12 cellular contexts compared by ENCODE assay signal in the genomic region with DNA sequence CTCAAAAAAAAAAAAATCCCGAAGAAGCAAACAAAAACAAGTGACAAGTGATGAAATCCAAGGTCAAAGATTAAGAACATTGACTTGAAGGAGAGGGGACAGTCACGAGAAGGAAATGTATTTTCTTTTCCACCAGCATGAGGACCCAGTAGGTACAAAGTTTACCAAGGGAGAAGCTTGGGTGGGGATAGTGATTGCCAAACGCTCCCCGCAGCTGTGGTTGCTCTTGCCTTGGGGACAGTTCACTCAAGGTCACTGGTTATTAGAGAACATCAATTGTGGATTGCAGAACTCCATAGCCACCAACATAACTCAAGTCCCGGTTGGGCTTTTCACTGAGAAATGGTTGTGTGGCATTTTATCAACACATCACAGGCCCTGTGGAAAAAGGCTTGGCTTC. TPM values are rescaled to one million over a fixed set of nuclear protein-coding genes. Genes with fewer than 3 reads are reported as not detected.
DNase-seq lines count a peak whose midpoint lies in the region; ATAC-seq, FAIRE-seq and TF ChIP-seq lines count a peak whose summit lies in the region.
"Had no signal": no experiment of that assay in that cellular context is flagged by ENCODE, and none has a peak within 500 bp of the region (broad histone marks: within the 10 kb centered on the region; RNA-seq: fewer than 3 reads in every experiment).

No MANE protein-coding gene starts in this region.

- no TSS peak for BruUV-seq in K562 (replicated peaks; lab: Mats Ljungman, UMichigan)

- H3K79me2 ChIP-seq in K562 (ENCODE audit: control insufficient read depth, insufficient read depth, low read length): no peaks in the 10 kb centered on the region

- no peak overlapping the region for H3K27ac ChIP-seq in K562 (ENCODE audit: extremely low read depth, low read depth, low read length)
- no peak overlapping the region for H3K27ac ChIP-seq in lung (ENCODE audit: low read depth in 1 of 2, low read length in 1 of 2)
- peak overlapping the region; percentile 18 for H3K27ac ChIP-seq in upper lobe of right lung

- no peaks in the 10 kb centered on the region for H4K20me1 ChIP-seq in K562 (replicated peaks; ENCODE audit: control insufficient read depth, insufficient read depth, low read length)

- WGBS in K562 (ENCODE audit: insufficient coverage, low coverage, missing lambda C conversion rate): 7% methylated on average over 5 of the region's 5 CpGs
- WGBS in lung, 2 donors: 25 to 32% methylated on average over 5 of the region's 5 CpGs

- FAIRE-seq in K562 (lab: Jason Lieb, UNC): no peak

- H3K4me2 ChIP-seq in K562 (ENCODE audit: insufficient read depth, low read length): no peak overlapping the region

- intact Hi-C loops in K562 (cut with micrococcal nuclease): no loop called here
- intact Hi-C loops in upper lobe of right lung (cut with DNase I): no loop called here

- no peak overlapping the region for H3K4me3 ChIP-seq in K562
- H3K4me3 ChIP-seq in lung: no peak overlapping the region
- no peak overlapping the region for H3K4me3 ChIP-seq in upper lobe of right lung

- CTCF ChIA-PET in K562 (lab: Yijun Ruan, JAX; ENCODE audit: low intra/inter-chr PET ratio): no interaction called here

- no peak for TF ChIP-seq POLR2A in K562 (conservative IDR thresholded peaks at IDR 0.05)

- H3K27me3 ChIP-seq in K562 (ENCODE audit: control insufficient read depth in 2 of 2, insufficient read depth in 2 of 2, low read length in 2 of 2) (no peaks in the 10 kb centered on the region), lung (ENCODE audit: control insufficient read depth, insufficient read depth) (no peaks in the 10 kb centered on the region), upper lobe of right lung (no peaks in the 10 kb centered on the region)

- H3K9me3 ChIP-seq in K562 (replicated peaks; ENCODE audit: control insufficient read depth, insufficient read depth, low read depth, low read length) (no peaks in the 10 kb centered on the region), lung (ENCODE audit: control insufficient read depth in 2 of 2, insufficient read depth in 1 of 2, low read length in 1 of 2) (no peaks in the 10 kb centered on the region), upper lobe of right lung (no peaks in the 10 kb centered on the region)

- TF ChIP-seq RAD21 in K562 (CRISPR knock-in tag; conservative IDR thresholded peaks at IDR 0.05 in 1 of 2, IDR thresholded peaks at IDR 0.05 in 1 of 2): no peak

- POLR2A ChIA-PET in K562 (lab: Yijun Ruan, JAX): interaction anchor here (2.0 kb wide), 1 partner anchor 16 kb away, joined by 4 read pairs; no protein-coding TSS in a partner anchor

- H3K9me1 ChIP-seq in K562 (ENCODE audit: control insufficient read depth, insufficient read depth, low read length): no peaks in the 10 kb centered on the region

- H3K4me1 ChIP-seq in K562 (replicated peaks in 1 of 2; ENCODE audit: control insufficient read depth in 2 of 2, insufficient read depth in 2 of 2, low read length in 2 of 2) (peaks cover 0 to 6% of the 10 kb centered on the region in 2 experiments; a peak in 1 of 5 replicates), lung (ENCODE audit: control insufficient read depth in 2 of 2, insufficient read depth in 2 of 2, low read length in 2 of 2) (peaks cover 0 to 2% of the 10 kb centered on the region in 2 donors), upper lobe of right lung (peaks cover 3% of the 10 kb centered on the region)

- H3K36me3 ChIP-seq in K562 (ENCODE audit: control insufficient read depth, insufficient read depth, low read length) (no peaks in the 10 kb centered on the region), lung (ENCODE audit: control insufficient read depth in 2 of 2, insufficient read depth in 2 of 2, low read length in 2 of 2) (no peaks in the 10 kb centered on the region), upper lobe of right lung (no peaks in the 10 kb centered on the region)

- H2AFZ ChIP-seq in K562 (ENCODE audit: low read depth, low read length): no peak overlapping the region

- in situ Hi-C loops in K562 (cut with MboI): no loop called here

- no peak for TF ChIP-seq EP300 in K562 (IDR thresholded peaks at IDR 0.05; ENCODE audit: low read length)

- no peak overlapping the region for H3K9ac ChIP-seq in K562 (ENCODE audit: insufficient read depth in 1 of 2, low read depth in 2 of 2, low read length in 2 of 2)

- TF ChIP-seq CTCF in K562 (IDR thresholded peaks at IDR 0.05 in 2 of 3, conservative IDR thresholded peaks at IDR 0.05 in 1 of 3; ENCODE audit: insufficient read depth in 2 of 3, low read depth in 1 of 3, low read length in 3 of 3) (no peak), lung (IDR thresholded peaks at IDR 0.05; ENCODE audit: control extremely low read depth, extremely low read depth) (no peak), upper lobe of right lung (IDR thresholded peaks at IDR 0.05) (no peak)

- ATAC-seq in K562: no peak
- peak; percentile 53 for ATAC-seq in lung (ENCODE audit: insufficient read depth, low FRiP score)
- ATAC-seq in upper lobe of right lung: peak; percentile 93
- no peak for ATAC-seq in GM18520 (IDR thresholded peaks at IDR 0.05; ENCODE audit: unreplicated experiment)
- ATAC-seq: HCT116 had no signal

- DNase-seq in M059J (ENCODE audit: low read depth) (peak; percentile 69), K562 (ENCODE audit: extremely low read depth in 1 of 4, low spot score in 3 of 4) (no peak), lung (ENCODE audit: low spot score) (peak; percentile 48), upper lobe of right lung (peak; percentile 77), NCI-H1417 (lab: John Stamatoyannopoulos, UW) (no peak), 8988T (no peak)
- DNase-seq: activated CD4-positive, alpha-beta memory T cell treated with anti-CD3 and anti-CD28 coated beads, Interleukin-2, amount 10 ng/mL, durations not matched to agents 7 days and 5 days; activated naive CD8-positive, alpha-beta T cell treated with anti-CD3 and anti-CD28 coated beads, Interleukin-2, amount 10 ng/mL, durations not matched to agents 7 days and 5 days; effector CD4-positive, alpha-beta T cell; NCI-H1930 had no signal

TF ChIP-seq in K562, 482 proteins besides CTCF, POLR2A, EP300 and RAD21 (continues in another document):
- TF ChIP-seq ZNF24 (IDR thresholded peaks at IDR 0.05): no peak
- TF ChIP-seq DACH1 (IDR thresholded peaks at IDR 0.05; ENCODE audit: partially characterized antibody): peak; percentile 21
- no peak for TF ChIP-seq MCM7 (IDR thresholded peaks at IDR 0.05)
- TF ChIP-seq SLC30A9 (CRISPR knock-in tag; IDR thresholded peaks at IDR 0.05): no peak
- TF ChIP-seq STAT5B (CRISPR knock-in tag; IDR thresholded peaks at IDR 0.05): no peak
- TF ChIP-seq TBP (optimal IDR thresholded peaks at IDR 0.05; ENCODE audit: low read depth, low read length): no peak
- TF ChIP-seq, protein P1, sequence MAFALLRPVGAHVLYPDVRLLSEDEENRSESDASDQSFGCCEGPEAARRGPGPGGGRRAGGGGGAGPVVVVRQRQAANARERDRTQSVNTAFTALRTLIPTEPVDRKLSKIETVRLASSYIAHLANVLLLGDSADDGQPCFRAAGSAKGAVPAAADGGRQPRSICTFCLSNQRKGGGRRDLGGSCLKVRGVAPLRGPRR (CRISPR knock-in tag; IDR thresholded peaks at IDR 0.05): no peak
- no peak for TF ChIP-seq BHLHE40 (IDR thresholded peaks at IDR 0.05; ENCODE audit: low read length)

RNA-seq across cellular contexts. Expression of gene RSL1D1, which starts 27.0 kb away (rescaled TPM):
- total RNA-seq in M059J (2014; rRNA removed; shearing (Covaris generic)): 186 and 260 TPM in 2 replicates
- 42.4 and 101 TPM in 2 replicates for total RNA-seq in K562 (2011; cell fraction: chromatin; rRNA removed; ENCODE audit: low replicate concordance)
- 21.6 and 23.8 TPM in 2 replicates for total RNA-seq in K562 (2011; cell fraction: nucleolus; rRNA removed)
- total RNA-seq in K562 (2011; cell fraction: nucleoplasm; rRNA removed): 42.6 and 45.0 TPM in 2 replicates
- 259 and 349 TPM in 2 replicates for total RNA-seq in K562 (2014; rRNA removed)
- total RNA-seq in K562 (2014; rRNA removed; fragmentation: Illumina TruSeq; extraction: Trizol): 418 and 492 TPM in 2 replicates
- 374 and 403 TPM in 2 replicates for total RNA-seq in K562 (2015; rRNA removed; fragmentation: Illumina TruSeq; extraction: Trizol)
- 254 and 259 TPM in 2 replicates for total RNA-seq in K562 (2021)
- polyA plus RNA-seq in K562 (2011; rRNA removed): 169 and 299 TPM in 2 replicates
- 28.7 and 70.6 TPM in 2 replicates for polyA plus RNA-seq in K562 (2011; cell fraction: cytosol; rRNA removed)
- 9.9 and 15.9 TPM in 2 replicates for polyA plus RNA-seq in K562 (2011; cell fraction: nucleus; rRNA removed)
- polyA plus RNA-seq in K562 (2012): 271 and 287 TPM in 2 replicates
- 598 and 753 TPM in 2 replicates for polyA plus RNA-seq in K562 (2014; fragmentation: Illumina TruSeq; extraction: Trizol)
- 100 to 1,000 TPM; 373 to 662 TPM for polyA plus RNA-seq in K562 (2014; fragmentation: Nextera tagmentation; extraction: Ambion mirVana)
- 240 and 316 TPM in 2 replicates for polyA plus RNA-seq in K562 (2014; rRNA removed)
- polyA minus RNA-seq in K562 (2011; rRNA and poly(A)+ RNA removed): 215 and 235 TPM in 2 replicates
- 129 and 176 TPM in 2 replicates for polyA minus RNA-seq in K562 (2011; cell fraction: cytosol; rRNA and poly(A)+ RNA removed)
- 19.4 and 36.3 TPM in 2 replicates for polyA minus RNA-seq in K562 (2011; cell fraction: nucleus; rRNA and poly(A)+ RNA removed)
- total RNA-seq in lung: 100 to 1,000 TPM in 1 of 2 donors, 10 to 100 TPM in 1; 99.9 to 206 TPM
- polyA plus RNA-seq in lung: 10 to 100 TPM; 68.5 to 79.9 TPM
- total RNA-seq in upper lobe of right lung: 117 TPM

RNA-seq across cellular contexts. Expression of gene ZC3H7A, which starts 27.3 kb away (rescaled TPM):
- total RNA-seq in M059J (2014; rRNA removed; shearing (Covaris generic)): 17.4 and 40.2 TPM in 2 replicates
- total RNA-seq in K562 (2011; cell fraction: chromatin; rRNA removed; ENCODE audit: low replicate concordance): 92.3 and 244 TPM in 2 replicates
- total RNA-seq in K562 (2011; cell fraction: nucleolus; rRNA removed): 39.2 and 47.5 TPM in 2 replicates
- 76.0 and 89.8 TPM in 2 replicates for total RNA-seq in K562 (2011; cell fraction: nucleoplasm; rRNA removed)
- total RNA-seq in K562 (2014; rRNA removed) (19.8 and 21.7 TPM in 2 replicates), K562 (2014; rRNA removed; fragmentation: Illumina TruSeq; extraction: Trizol) (23.7 and 27.1 TPM in 2 replicates), K562 (2015; rRNA removed; fragmentation: Illumina TruSeq; extraction: Trizol) (26.4 and 28.2 TPM in 2 replicates), K562 (2021) (37.1 and 39.4 TPM in 2 replicates), lung (100 to 1,000 TPM in 1 of 2 donors, 10 to 100 TPM in 1; 46.3 to 127 TPM), upper lobe of right lung (71.2 TPM)
- polyA plus RNA-seq in K562 (2011; rRNA removed) (30.7 and 31.3 TPM in 2 replicates), K562 (2014; fragmentation: Illumina TruSeq; extraction: Trizol) (40.0 and 49.1 TPM in 2 replicates), K562 (2014; fragmentation: Nextera tagmentation; extraction: Ambion mirVana) (10 to 100 TPM; 22.5 to 23.1 TPM), K562 (2014; rRNA removed) (26.0 and 35.8 TPM in 2 replicates), lung (10 to 100 TPM; 22.1 to 26.1 TPM)
- polyA plus RNA-seq in K562 (2011; cell fraction: cytosol; rRNA removed): 12.1 and 24.5 TPM in 2 replicates
- 63.0 and 102 TPM in 2 replicates for polyA plus RNA-seq in K562 (2011; cell fraction: nucleus; rRNA removed)
- polyA plus RNA-seq in K562 (2012): 26.6 and 30.4 TPM in 2 replicates
- polyA minus RNA-seq in K562 (2011; rRNA and poly(A)+ RNA removed): 29.4 and 36.0 TPM in 2 replicates
- polyA minus RNA-seq in K562 (2011; cell fraction: cytosol; rRNA and poly(A)+ RNA removed): 13.3 and 17.7 TPM in 2 replicates
- polyA minus RNA-seq in K562 (2011; cell fraction: nucleus; rRNA and poly(A)+ RNA removed): 19.3 and 44.3 TPM in 2 replicates

Comparison
In these comparisons a context has a peak if more than half of its experiments do, and no peak if none do; other contexts are left out.
1. DNase-seq: peak in M059J (single experiment), lung (single experiment) and upper lobe of right lung (single experiment); none in K562 (0 of 4), NCI-H1417 (0 of 3) and 8988T (single experiment).
2. ATAC-seq: peak in lung (single experiment) and upper lobe of right lung (single experiment); none in K562 (single experiment) and GM18520 (single experiment).